ENCODE assay signal across 20 cellular contexts in genomic region chr11:8045839-8046238, GRCh38. TPM values are rescaled to one million over a fixed set of nuclear protein-coding genes. Genes with fewer than 3 reads are reported as not detected.
"Had no signal": no experiment of that assay in that cellular context is flagged by ENCODE, and none has a peak within 500 bp of the region (broad histone marks: within the 10 kb centered on the region; RNA-seq: fewer than 3 reads in every experiment).

No MANE protein-coding gene starts in this region.

- H3K4me1 ChIP-seq: parathyroid adenoma, prostate gland, spleen, tibial artery had no signal

- H3K36me3 ChIP-seq: prostate gland, spleen, tibial artery had no signal

- H3K27ac ChIP-seq: coronary artery, parathyroid adenoma, prostate gland, skin epidermis, spleen, tibial artery had no signal

- H3K36me3 Mint-ChIP-seq: naive B cell; natural killer cell treated with Interleukin-12 subunit alpha and Interleukin-12 subunit beta and Interleukin-15 and Interleukin-18, amount 100 ng/mL, for 72 hours; stimulated activated memory B cell treated with anti-CD40 and anti-IgM and Interleukin-4, amounts not matched to agents 10 μg/mL and 1 μg/mL and 100 μg/mL, for 72 hours; type B pancreatic cell had no signal

- H3K9ac ChIP-seq: parathyroid adenoma had no signal

- H3K27ac Mint-ChIP-seq: effector memory CD8-positive, alpha-beta T cell; naive B cell; natural killer cell treated with Interleukin-12 subunit alpha and Interleukin-12 subunit beta and Interleukin-15 and Interleukin-18, amount 100 ng/mL, for 72 hours; stimulated activated memory B cell treated with anti-CD40 and anti-IgM and Interleukin-4, amounts not matched to agents 10 μg/mL and 1 μg/mL and 100 μg/mL, for 72 hours; type B pancreatic cell had no signal

- H3K27me3 ChIP-seq: testis had no signal

- H3K4me3 Mint-ChIP-seq: effector memory CD8-positive, alpha-beta T cell; naive B cell; natural killer cell treated with Interleukin-12 subunit alpha and Interleukin-12 subunit beta and Interleukin-15 and Interleukin-18, amount 100 ng/mL, for 72 hours; neural crest cell; stimulated activated memory B cell treated with anti-CD40 and anti-IgM and Interleukin-4, amounts not matched to agents 10 μg/mL and 1 μg/mL and 100 μg/mL, for 72 hours; type B pancreatic cell had no signal

- H3K4me1 Mint-ChIP-seq: naive B cell; neural crest cell; stimulated activated memory B cell treated with anti-CD40 and anti-IgM and Interleukin-4, amounts not matched to agents 10 μg/mL and 1 μg/mL and 100 μg/mL, for 72 hours had no signal

- H3K79me2 ChIP-seq: parathyroid adenoma had no signal

- H3K9me3 Mint-ChIP-seq: effector memory CD8-positive, alpha-beta T cell; naive B cell; natural killer cell treated with Interleukin-12 subunit alpha and Interleukin-12 subunit beta and Interleukin-15 and Interleukin-18, amount 100 ng/mL, for 72 hours; stimulated activated memory B cell treated with anti-CD40 and anti-IgM and Interleukin-4, amounts not matched to agents 10 μg/mL and 1 μg/mL and 100 μg/mL, for 72 hours; type B pancreatic cell had no signal

- ATAC-seq: effector memory CD8-positive, alpha-beta T cell; left lobe of liver; natural killer cell treated with Interleukin-12 subunit alpha and Interleukin-12 subunit beta and Interleukin-15 and Interleukin-18, amount 100 ng/mL, for 72 hours; stimulated activated memory B cell treated with anti-CD40 and anti-IgM and Interleukin-4, amounts not matched to agents 10 μg/mL and 1 μg/mL and 100 μg/mL, for 72 hours; stimulated activated naive CD8-positive, alpha-beta T cell treated with anti-CD3 and anti-CD28 coated beads, Interleukin-15, Interleukin-2, amounts not matched to agents 100 U/mL and 50 U/mL, for 24 hours had no signal

- DNase-seq: effector memory CD8-positive, alpha-beta T cell; kidney; mammary epithelial cell; naive B cell; right cardiac atrium; spleen; stimulated activated CD4-positive, alpha-beta T cell treated with anti-CD3 and anti-CD28 coated beads, Interleukin-4, amount 100 ng/mL, for 4 hours; stimulated activated naive CD8-positive, alpha-beta T cell treated with anti-CD3 and anti-CD28 coated beads, Interleukin-15, Interleukin-2, amounts not matched to agents 100 U/mL and 50 U/mL, for 24 hours; substantia nigra; testis; tibial artery had no signal

- H3K4me3 ChIP-seq: coronary artery, prostate gland, skin epidermis, spleen, testis, tibial artery had no signal

- H3K9me3 ChIP-seq: prostate gland, spleen, testis, tibial artery had no signal

RNA-seq across cellular contexts. Expression of gene TUB, which starts 35.2 kb away (rescaled TPM):
- total RNA-seq: natural killer cell treated with Interleukin-12 subunit alpha and Interleukin-12 subunit beta and Interleukin-15 and Interleukin-18, amount 100 ng/mL, for 72 hours had no signal
